Comparison of ENCODE assay signal across 9 cellular contexts in genomic region chr19:1258707-1259205, GRCh38. TPM values are rescaled to one million over a fixed set of nuclear protein-coding genes. Genes with fewer than 3 reads are reported as not detected.
DNase-seq lines count a peak whose midpoint lies in the region; ATAC-seq, FAIRE-seq and TF ChIP-seq lines count a peak whose summit lies in the region.
"Had no signal": no experiment of that assay in that cellular context is flagged by ENCODE, and none has a peak within 500 bp of the region (broad histone marks: within the 10 kb centered on the region; RNA-seq: fewer than 3 reads in every experiment).

No MANE protein-coding gene starts in this region.

- H2AFZ ChIP-seq in H1 (ENCODE audit: low read length): no peak overlapping the region

- no peak overlapping the region for H2BK20ac ChIP-seq in H1 (ENCODE audit: low read length)

- H3K56ac ChIP-seq in H1 (replicated peaks; ENCODE audit: insufficient read length, low read depth, low read length): no peak overlapping the region

- H3K4me3 ChIP-seq in GM08714 (ENCODE audit: low read length) (peak overlapping the region; percentile 59; the same call in 1 of the 2 replicates), H1 (ENCODE audit: extremely low read depth in 1 of 4, insufficient read depth in 2 of 4, low read depth in 3 of 4, low read length in 4 of 4) (no peak overlapping the region; a peak in 1 of 8 replicates), psoas muscle (peak overlapping the region; percentile 37)

- 77% methylated on average over 15 of the region's 15 CpGs; no CpG with 5 or more reads in 1 of the 2 experiments for WGBS in H1 (ENCODE audit: extremely low coverage in 1 of 2, insufficient coverage in 1 of 2, insufficient read length in 1 of 2, insufficient replicate concordance in 2 of 2, low coverage in 1 of 2, low lambda C conversion rate in 2 of 2, missing lambda C conversion rate in 1 of 2), 2 experiments
- 32 to 43% (median 32%) methylated on average over 15 of the region's 15 CpGs for WGBS in psoas muscle, 3 donors

- no peak for ATAC-seq in psoas muscle
- no peak for ATAC-seq in HG02970 (IDR thresholded peaks at IDR 0.05; ENCODE audit: low FRiP score, unreplicated experiment)
- ATAC-seq in HG03135 (IDR thresholded peaks at IDR 0.05; ENCODE audit: unreplicated experiment): no peak

- TF ChIP-seq EP300 in H1 (IDR thresholded peaks at IDR 0.05; ENCODE audit: borderline replicate concordance in 1 of 2, low read depth in 2 of 2, low read length in 2 of 2): no peak

- no peak overlapping the region for H4K5ac ChIP-seq in H1 (ENCODE audit: insufficient read length, low read depth, low read length)

- TF ChIP-seq CTCF in H1 (IDR thresholded peaks at IDR 0.05; ENCODE audit: control extremely low read depth in 1 of 3, insufficient read depth in 1 of 3, low read depth in 1 of 3, low read length in 3 of 3) (no peak), psoas muscle (IDR thresholded peaks at IDR 0.05) (no peak)

- no peak overlapping the region for H3K23ac ChIP-seq in H1 (ENCODE audit: insufficient read length)

- no peak for TF ChIP-seq RAD21 in H1 (IDR thresholded peaks at IDR 0.05 in 1 of 2, conservative IDR thresholded peaks at IDR 0.05 in 1 of 2; ENCODE audit: low read depth in 2 of 2, low read length in 2 of 2)

- H3K27me3 ChIP-seq in H1 (replicated peaks in 1 of 4; ENCODE audit: control insufficient read depth in 3 of 4, extremely low read depth in 1 of 4, insufficient read depth in 3 of 4, low read length in 3 of 4) (no peaks in the 10 kb centered on the region; a peak in 1 of 7 replicates), psoas muscle (ENCODE audit: insufficient read depth in 3 of 3, low read length in 2 of 3) (no peaks in the 10 kb centered on the region)

- H3K4me1 ChIP-seq in H1 (replicated peaks in 1 of 4; ENCODE audit: control insufficient read depth in 3 of 4, insufficient read depth in 4 of 4, low read length in 3 of 4): peaks cover 0 to 43% (median 29%) of the 10 kb centered on the region in 4 experiments; a peak in 6 of 7 replicates
- H3K4me1 ChIP-seq in psoas muscle: peaks cover 63% of the 10 kb centered on the region

- no peak overlapping the region for H2BK12ac ChIP-seq in H1 (ENCODE audit: low read depth, low read length)

- H3K9me3 ChIP-seq in H1 (ENCODE audit: insufficient read depth in 2 of 2, low read depth in 1 of 2, low read length in 1 of 2) (no peaks in the 10 kb centered on the region), psoas muscle (no peaks in the 10 kb centered on the region)

- H3K36me3 ChIP-seq in H1 (ENCODE audit: control insufficient read depth in 2 of 4, insufficient read depth in 4 of 4, low read length in 3 of 4) (peaks cover 23 to 47% (median 29%) of the 10 kb centered on the region in 4 experiments), psoas muscle (ENCODE audit: insufficient read depth in 1 of 2, low read depth in 1 of 2) (peaks cover 13 to 48% of the 10 kb centered on the region in 2 donors)

- CTCF ChIA-PET in H1 (lab: Charles Lee; ENCODE audit: partially characterized antibody): interaction anchor here (0.6 to 15.9 kb wide), 3 partner anchors 9 to 584 kb away, joined by 3 to 212 read pairs (median 4); partner anchors contain the start of gene ATP5F1D

- H4K8ac ChIP-seq in H1 (ENCODE audit: extremely low read depth, insufficient read depth, low read length): no peak overlapping the region

- H2AK5ac ChIP-seq in H1 (ENCODE audit: low read depth, low read length): no peak overlapping the region

- no peak overlapping the region for H2BK120ac ChIP-seq in H1 (replicated peaks; ENCODE audit: low read depth, low read length)

- no peak overlapping the region for H2BK5ac ChIP-seq in H1 (ENCODE audit: low read depth, low read length)

- FAIRE-seq in H1 (lab: Jason Lieb, UNC): no peak

- no peak overlapping the region for H3K4ac ChIP-seq in H1 (replicated peaks; ENCODE audit: insufficient read length, low read depth, low read length)

- POLR2A ChIA-PET in H1 (lab: Charles Lee; ENCODE audit: partially characterized antibody): interaction anchor here (1.0 to 19.4 kb wide), 6 partner anchors 4 to 232 kb away, joined by 3 to 456 read pairs (median 343); partner anchors contain the start of genes ATP5F1D, CBARP, CIRBP and CNN2

- peaks cover 12% of the 10 kb centered on the region; the same call in 1 of the 2 replicates for H3K79me1 ChIP-seq in H1 (ENCODE audit: low read depth, low read length)

- peaks cover 17 to 26% of the 10 kb centered on the region in 2 experiments for H4K20me1 ChIP-seq in H1 (replicated peaks in 1 of 2; ENCODE audit: control insufficient read depth in 1 of 2, insufficient read depth in 2 of 2, low read length in 2 of 2)

- DNase-seq in OCI-M1 (lab: John Stamatoyannopoulos, UW) (peak; percentile 54), H1 (ENCODE audit: low read depth in 1 of 2, low spot score in 2 of 2) (no peak), psoas muscle (no peak), LoVo (ENCODE audit: low spot score) (no peak), nucleus accumbens (lab: John Stamatoyannopoulos, UW) (no peak)
- DNase-seq: NCI-H345 had no signal

- intact Hi-C loops in psoas muscle (cut with DNase I): no loop called here

- no peak for TF ChIP-seq POLR2A in H1 (IDR thresholded peaks at IDR 0.05; ENCODE audit: control extremely low read depth in 1 of 2, low read depth in 2 of 2, low read length in 2 of 2)

- no peak overlapping the region for H3K18ac ChIP-seq in H1 (ENCODE audit: extremely low read depth, low read length)

- no peak overlapping the region for H4K91ac ChIP-seq in H1 (replicated peaks; ENCODE audit: insufficient read length, low read length)

- peak overlapping the region; percentile 83 to 94 for H3K4me2 ChIP-seq in H1 (ENCODE audit: insufficient read depth in 1 of 2, low read depth in 2 of 2, low read length in 2 of 2)

- no peak overlapping the region for H2BK15ac ChIP-seq in H1 (ENCODE audit: low read length)

- H3K23me2 ChIP-seq in H1 (ENCODE audit: low read depth, low read length): peaks cover 18% of the 10 kb centered on the region; the same call in 1 of the 2 replicates

- H3K27ac ChIP-seq in H1 (ENCODE audit: low read depth, low read length): no peak overlapping the region
- peak overlapping the region; percentile 85 for H3K27ac ChIP-seq in psoas muscle

- H3K9ac ChIP-seq in H1 (replicated peaks in 1 of 4; ENCODE audit: extremely low read depth in 1 of 4, low read depth in 3 of 4, low read length in 3 of 4): no peak overlapping the region

- no peak overlapping the region for H3K14ac ChIP-seq in H1 (ENCODE audit: insufficient read length)

- H3K79me2 ChIP-seq in H1 (ENCODE audit: control insufficient read depth in 1 of 2, insufficient read depth in 2 of 2, low read length in 2 of 2): peaks cover 0 to 18% of the 10 kb centered on the region in 2 experiments; a peak in 2 of 4 replicates

RNA-seq across cellular contexts. Expression of gene MIDN, which starts 10.4 kb away (rescaled TPM):
- total RNA-seq in H1 (2021; fragmentation: NEBNext Ultra II Directional; extraction: Animal tissue kit (Norgen Biotek cat#: 25700)): 159 and 166 TPM in 2 replicates
- polyA plus RNA-seq in H1 (2011; rRNA removed) (39.8 and 86.0 TPM in 2 replicates), psoas muscle (100 to 1,000 TPM in 1 of 3 donors, 10 to 100 TPM in 2; 29.2 to 147 (median 36.4) TPM)
- polyA plus RNA-seq in H1 (2011; cell fraction: cytosol; rRNA removed): 38.5 TPM
- 85.2 TPM for polyA plus RNA-seq in H1 (2011; cell fraction: nucleus; rRNA removed)
- polyA plus RNA-seq in H1 (2012, experiment 1 of 2): 58.2 to 110 TPM (median 92.2 TPM) in 4 replicates
- polyA plus RNA-seq in H1 (2012, experiment 2 of 2): 90.5 TPM
- polyA plus RNA-seq in H1 (2013, experiment 1 of 2): 95.6 TPM
- 90.3 TPM for polyA plus RNA-seq in H1 (2013, experiment 2 of 2)
- polyA minus RNA-seq in H1 (2011; rRNA and poly(A)+ RNA removed): 10.3 and 14.3 TPM in 2 replicates
- 86.0 TPM for polyA minus RNA-seq in H1 (2011; cell fraction: cytosol; rRNA and poly(A)+ RNA removed)
- polyA minus RNA-seq in H1 (2011; cell fraction: nucleus; rRNA and poly(A)+ RNA removed): 55.2 TPM
- 100 to 1,000 TPM in 3 of 4 donors, 10 to 100 TPM in 1; 84.7 to 331 (median 217) TPM for total RNA-seq in psoas muscle

RNA-seq across cellular contexts. Expression of gene CIRBP, which starts 10.4 kb away (rescaled TPM):
- 175 TPM in 2 replicates for total RNA-seq in H1 (2021; fragmentation: NEBNext Ultra II Directional; extraction: Animal tissue kit (Norgen Biotek cat#: 25700))
- 199 and 331 TPM in 2 replicates for polyA plus RNA-seq in H1 (2011; rRNA removed)
- polyA plus RNA-seq in H1 (2011; cell fraction: cytosol; rRNA removed): 472 TPM
- 581 TPM for polyA plus RNA-seq in H1 (2011; cell fraction: nucleus; rRNA removed)
- polyA plus RNA-seq in H1 (2012, experiment 1 of 2): 213 to 357 TPM (median 316 TPM) in 4 replicates
- 95.1 TPM for polyA plus RNA-seq in H1 (2012, experiment 2 of 2)
- polyA plus RNA-seq in H1 (2013, experiment 1 of 2): 151 TPM
- 135 TPM for polyA plus RNA-seq in H1 (2013, experiment 2 of 2)
- polyA minus RNA-seq in H1 (2011; rRNA and poly(A)+ RNA removed): 44.5 and 56.0 TPM in 2 replicates
- polyA minus RNA-seq in H1 (2011; cell fraction: cytosol; rRNA and poly(A)+ RNA removed): 77.4 TPM
- 99.9 TPM for polyA minus RNA-seq in H1 (2011; cell fraction: nucleus; rRNA and poly(A)+ RNA removed)
- total RNA-seq in psoas muscle: 100 to 1,000 TPM; 137 to 591 (median 245) TPM
- polyA plus RNA-seq in psoas muscle: 100 to 1,000 TPM; 249 to 321 (median 317) TPM

RNA-seq across cellular contexts. Expression of gene FAM174C, which starts 16.6 kb away (rescaled TPM):
- 44.5 and 54.6 TPM in 2 replicates for total RNA-seq in H1 (2021; fragmentation: NEBNext Ultra II Directional; extraction: Animal tissue kit (Norgen Biotek cat#: 25700))
- polyA plus RNA-seq in H1 (2011; rRNA removed) (125 and 159 TPM in 2 replicates), psoas muscle (10 to 100 TPM; 21.8 to 88.8 (median 47.6) TPM)
- polyA plus RNA-seq in H1 (2011; cell fraction: cytosol; rRNA removed): 76.1 TPM
- 72.4 TPM for polyA plus RNA-seq in H1 (2011; cell fraction: nucleus; rRNA removed)
- polyA plus RNA-seq in H1 (2012, experiment 1 of 2): 39.9 to 68.4 TPM (median 61.5 TPM) in 4 replicates
- polyA plus RNA-seq in H1 (2012, experiment 2 of 2): 79.3 TPM
- polyA plus RNA-seq in H1 (2013, experiment 1 of 2): 50.0 TPM
- polyA plus RNA-seq in H1 (2013, experiment 2 of 2): 59.2 TPM
- polyA minus RNA-seq in H1 (2011; rRNA and poly(A)+ RNA removed): 6.8 and 9.7 TPM in 2 replicates
- 22.8 TPM for polyA minus RNA-seq in H1 (2011; cell fraction: cytosol; rRNA and poly(A)+ RNA removed)
- polyA minus RNA-seq in H1 (2011; cell fraction: nucleus; rRNA and poly(A)+ RNA removed): 20.8 TPM
- total RNA-seq in psoas muscle: 10 to 100 TPM in 3 of 4 donors, 1 to 10 TPM in 1; 9.0 to 18.1 (median 14.0) TPM

RNA-seq across cellular contexts. Expression of gene ATP5F1D, which starts 17.2 kb away (rescaled TPM):
- 174 and 182 TPM in 2 replicates for total RNA-seq in H1 (2021; fragmentation: NEBNext Ultra II Directional; extraction: Animal tissue kit (Norgen Biotek cat#: 25700))
- polyA plus RNA-seq in H1 (2011; rRNA removed) (249 and 338 TPM in 2 replicates), psoas muscle (100 to 1,000 TPM; 310 to 858 (median 690) TPM)
- polyA plus RNA-seq in H1 (2011; cell fraction: cytosol; rRNA removed): 142 TPM
- polyA plus RNA-seq in H1 (2011; cell fraction: nucleus; rRNA removed): 120 TPM
- 87.3 to 189 TPM (median 180 TPM) in 4 replicates for polyA plus RNA-seq in H1 (2012, experiment 1 of 2)
- polyA plus RNA-seq in H1 (2012, experiment 2 of 2): 328 TPM
- polyA plus RNA-seq in H1 (2013, experiment 1 of 2): 148 TPM
- 145 TPM for polyA plus RNA-seq in H1 (2013, experiment 2 of 2)
- 13.4 and 18.6 TPM in 2 replicates for polyA minus RNA-seq in H1 (2011; rRNA and poly(A)+ RNA removed)
- polyA minus RNA-seq in H1 (2011; cell fraction: cytosol; rRNA and poly(A)+ RNA removed): 118 TPM
- 40.2 TPM for polyA minus RNA-seq in H1 (2011; cell fraction: nucleus; rRNA and poly(A)+ RNA removed)
- 100 to 1,000 TPM; 362 to 759 (median 472) TPM for total RNA-seq in psoas muscle

RNA-seq across cellular contexts. Expression of gene CBARP, which starts 21.0 kb away (rescaled TPM):
- 14.7 and 18.0 TPM in 2 replicates for total RNA-seq in H1 (2021; fragmentation: NEBNext Ultra II Directional; extraction: Animal tissue kit (Norgen Biotek cat#: 25700))
- 4.9 and 11.6 TPM in 2 replicates for polyA plus RNA-seq in H1 (2011; rRNA removed)
- 7.4 TPM for polyA plus RNA-seq in H1 (2011; cell fraction: cytosol; rRNA removed)
- polyA plus RNA-seq in H1 (2011; cell fraction: nucleus; rRNA removed): 39.9 TPM
- polyA plus RNA-seq in H1 (2012, experiment 1 of 2): 4.2 to 12.2 TPM (median 10.1 TPM) in 4 replicates
- 3.2 TPM for polyA plus RNA-seq in H1 (2012, experiment 2 of 2)
- polyA plus RNA-seq in H1 (2013, experiment 1 of 2): 11.0 TPM
- 9.9 TPM for polyA plus RNA-seq in H1 (2013, experiment 2 of 2)
- polyA minus RNA-seq in H1 (2011; rRNA and poly(A)+ RNA removed): 2.0 and 2.2 TPM in 2 replicates
- polyA minus RNA-seq in H1 (2011; cell fraction: cytosol; rRNA and poly(A)+ RNA removed): 8.2 TPM
- 11.6 TPM for polyA minus RNA-seq in H1 (2011; cell fraction: nucleus; rRNA and poly(A)+ RNA removed)
- 1 to 10 TPM in 2 of 4 donors, under 1 TPM in 2; 0.41 to 4.0 (median 1.5) TPM for total RNA-seq in psoas muscle
- 10 to 100 TPM in 1 of 3 donors, under 1 TPM in 2; 0.75 to 19.0 (median 0.88) TPM for polyA plus RNA-seq in psoas muscle

Comparison
In these comparisons a context has a peak if more than half of its experiments do, and no peak if none do; other contexts are left out.
1. H3K4me3 ChIP-seq: peak in GM08714 (single experiment) and psoas muscle (single experiment); none in H1 (0 of 4).